ENCODE assay signal across 8 cellular contexts in the genomic region with DNA sequence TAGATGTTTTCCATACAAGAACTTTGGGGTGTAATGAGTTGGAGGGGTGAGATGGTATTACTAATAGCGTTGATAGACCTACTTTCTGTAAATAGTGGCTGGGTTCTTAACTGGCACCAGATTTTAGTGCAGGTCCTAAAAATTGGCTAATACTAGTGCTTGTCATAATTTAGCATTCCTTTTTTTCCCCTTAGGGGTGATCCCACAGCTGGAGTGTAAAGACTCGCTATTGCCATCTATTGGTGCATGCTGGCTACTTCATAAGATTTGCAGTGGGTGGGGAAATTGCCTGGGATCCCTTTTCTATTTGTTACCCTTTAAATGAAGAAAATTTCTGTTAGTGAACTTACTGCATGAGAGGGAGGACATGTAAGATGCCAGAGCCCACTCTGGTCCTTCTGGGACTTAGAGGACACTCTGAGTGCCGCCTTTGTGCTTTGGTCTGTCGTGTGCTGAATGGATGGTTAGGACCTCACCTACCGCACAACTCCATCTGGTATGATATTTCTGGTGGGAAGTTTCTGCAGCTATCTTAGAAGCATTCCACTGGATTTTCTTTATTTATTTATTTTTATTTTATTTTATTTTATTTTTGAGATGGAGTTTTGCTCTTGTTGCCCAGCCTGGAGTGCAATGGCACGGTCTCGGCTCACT.
A peak's percentile ranks its signal among the peaks of the same experiment; 100 is the strongest.
DNase-seq lines count a peak whose midpoint lies in the region; ATAC-seq, FAIRE-seq and TF ChIP-seq lines count a peak whose summit lies in the region.

No MANE protein-coding gene starts in this region.

- H3K79me1 ChIP-seq in H1 (ENCODE audit: low read depth, low read length) (peaks cover 30% of the 10 kb centered on the region), mesenchymal stem cell (replicated peaks; ENCODE audit: low read length, poor library complexity, severe bottlenecking) (peaks cover 42% of the 10 kb centered on the region)

- H3K9ac ChIP-seq in H1 (replicated peaks in 1 of 4; ENCODE audit: extremely low read depth in 1 of 4, low read depth in 3 of 4, low read length in 3 of 4) (no peak overlapping the region; a peak in 1 of 7 replicates), mesenchymal stem cell (ENCODE audit: low read length) (peak overlapping the region; percentile 39)

- no peak for ATAC-seq in GM19324 (IDR thresholded peaks at IDR 0.05; ENCODE audit: low FRiP score, unreplicated experiment)

- H2BK5ac ChIP-seq in H1 (ENCODE audit: low read depth, low read length) (no peak overlapping the region; the same call in 1 of the 2 replicates), mesenchymal stem cell (ENCODE audit: low read depth, low read length, poor library complexity, severe bottlenecking) (no peak overlapping the region)

- H3K27ac ChIP-seq in 22Rv1 (no peak overlapping the region), H1 (ENCODE audit: low read depth, low read length) (no peak overlapping the region), mesenchymal stem cell (ENCODE audit: low read length, poor library complexity, severe bottlenecking) (no peak overlapping the region), vagina (no peak overlapping the region)

- H4K8ac ChIP-seq in H1 (ENCODE audit: extremely low read depth, insufficient read depth, low read length), result no peak overlapping the region
- H4K8ac ChIP-seq in mesenchymal stem cell (ENCODE audit: low read length), result peak overlapping the region; percentile 59

- H3K4me1 ChIP-seq in H1 (replicated peaks in 1 of 4; ENCODE audit: control insufficient read depth in 3 of 4, insufficient read depth in 4 of 4, low read length in 3 of 4) (peaks cover 8 to 42% (median 24%) of the 10 kb centered on the region in 4 experiments), mesenchymal stem cell (ENCODE audit: control insufficient read depth, insufficient read depth, low read depth, low read length) (no peaks in the 10 kb centered on the region), vagina (peaks cover 42% of the 10 kb centered on the region)

- DNase-seq in G401 (ENCODE audit: low spot score), result peak; percentile 62
- peak; percentile 44 for DNase-seq in NCI-H1105 (lab: John Stamatoyannopoulos, UW)
- peak; percentile 7 for DNase-seq in T-helper 9 cell
- DNase-seq in H1 (ENCODE audit: low read depth in 1 of 2, low spot score in 2 of 2), result no peak
- DNase-seq in mesenchymal stem cell, result peak; percentile 82
- no peak for DNase-seq in vagina (ENCODE audit: extremely low spot score in 2 of 2)

- H3K18ac ChIP-seq in H1 (ENCODE audit: extremely low read depth, low read length), result no peak overlapping the region
- H3K18ac ChIP-seq in mesenchymal stem cell (ENCODE audit: low read depth in 1 of 2, low read length in 2 of 2), result peak overlapping the region in 1 of 2 experiments; percentile 61

- H4K91ac ChIP-seq in H1 (replicated peaks; ENCODE audit: insufficient read length, low read length), result no peak overlapping the region
- H4K91ac ChIP-seq in mesenchymal stem cell (ENCODE audit: low read length), result no peak overlapping the region

- H3K4me3 ChIP-seq in H1 (ENCODE audit: extremely low read depth in 1 of 4, insufficient read depth in 2 of 4, low read depth in 3 of 4, low read length in 4 of 4), result no peak overlapping the region
- H3K4me3 ChIP-seq in mesenchymal stem cell (ENCODE audit: insufficient read depth in 1 of 2, low read depth in 1 of 2, low read length in 2 of 2), result no peak overlapping the region
- H3K4me3 ChIP-seq in vagina, result no peak overlapping the region

- peak; percentile 66 to 71 for TF ChIP-seq RAD21 in H1 (IDR thresholded peaks at IDR 0.05 in 1 of 2, conservative IDR thresholded peaks at IDR 0.05 in 1 of 2; ENCODE audit: low read depth in 2 of 2, low read length in 2 of 2)

- no peak for TF ChIP-seq EP300 in H1 (IDR thresholded peaks at IDR 0.05; ENCODE audit: borderline replicate concordance in 1 of 2, low read depth in 2 of 2, low read length in 2 of 2)

- no peak overlapping the region for H4K5ac ChIP-seq in H1 (ENCODE audit: insufficient read length, low read depth, low read length)

- 74% methylated on average over 7 of the region's 7 CpGs; no CpG with 5 or more reads in 1 of the 2 experiments for WGBS in H1 (ENCODE audit: extremely low coverage in 1 of 2, insufficient coverage in 1 of 2, insufficient read length in 1 of 2, insufficient replicate concordance in 2 of 2, low coverage in 1 of 2, low lambda C conversion rate in 2 of 2, missing lambda C conversion rate in 1 of 2), 2 experiments
- WGBS in mesenchymal stem cell, result 68% methylated on average over 6 of the region's 7 CpGs

- no peak for FAIRE-seq in H1 (lab: Jason Lieb, UNC)

- in situ Hi-C loops in G401 (cut with HindIII; ENCODE audit: low sequenced_read_pairs), result no loop called here

- no peaks in the 10 kb centered on the region for H3K27me3 ChIP-seq in H1 (replicated peaks in 1 of 4; ENCODE audit: control insufficient read depth in 3 of 4, extremely low read depth in 1 of 4, insufficient read depth in 3 of 4, low read length in 3 of 4)
- H3K27me3 ChIP-seq in mesenchymal stem cell (ENCODE audit: control insufficient read depth in 1 of 2, insufficient read depth in 1 of 2, low read length in 2 of 2), result no peaks in the 10 kb centered on the region
- H3K27me3 ChIP-seq in vagina, result no peaks in the 10 kb centered on the region

- H3K9me3 ChIP-seq in H1 (ENCODE audit: insufficient read depth in 2 of 2, low read depth in 1 of 2, low read length in 1 of 2) (no peaks in the 10 kb centered on the region), mesenchymal stem cell (ENCODE audit: control insufficient read depth, low read length) (no peaks in the 10 kb centered on the region), vagina (no peaks in the 10 kb centered on the region)

- TF ChIP-seq CTCF in 22Rv1 (IDR thresholded peaks at IDR 0.05), result peak; percentile 83
- TF ChIP-seq CTCF in H1 (IDR thresholded peaks at IDR 0.05; ENCODE audit: control extremely low read depth in 1 of 3, insufficient read depth in 1 of 3, low read depth in 1 of 3, low read length in 3 of 3), result peak in 2 of 3 experiments; percentile 50 to 74; a peak in 3 of 4 replicates
- TF ChIP-seq CTCF in vagina (IDR thresholded peaks at IDR 0.05), result peak; percentile 16 to 68 (median 59)

- TF ChIP-seq POLR2A in H1 (IDR thresholded peaks at IDR 0.05; ENCODE audit: control extremely low read depth in 1 of 2, low read depth in 2 of 2, low read length in 2 of 2), result no peak
- TF ChIP-seq POLR2A in vagina (IDR thresholded peaks at IDR 0.05), result no peak

- CTCF ChIA-PET in H1 (lab: Charles Lee; ENCODE audit: partially characterized antibody), result interaction anchor here (0.7 to 3.8 kb wide), 20 partner anchors 9 to 663 kb away, joined by 3 to 21 read pairs (median 4); no protein-coding TSS in a partner anchor

- H2BK12ac ChIP-seq in H1 (ENCODE audit: low read depth, low read length) (no peak overlapping the region), mesenchymal stem cell (ENCODE audit: low read length in 2 of 2) (peak overlapping the region; percentile 75)

- no peak overlapping the region for H2BK120ac ChIP-seq in H1 (replicated peaks; ENCODE audit: low read depth, low read length)
- H2BK120ac ChIP-seq in mesenchymal stem cell (ENCODE audit: low read depth, low read length), result no peak overlapping the region

- H3K14ac ChIP-seq in H1 (ENCODE audit: insufficient read length) (no peak overlapping the region), mesenchymal stem cell (ENCODE audit: low read length in 2 of 2) (no peak overlapping the region)

- H3K36me3 ChIP-seq in H1 (ENCODE audit: control insufficient read depth in 2 of 4, insufficient read depth in 4 of 4, low read length in 3 of 4) (peaks cover 0 to 6% (median 0%) of the 10 kb centered on the region in 4 experiments; a peak in 1 of 8 replicates), mesenchymal stem cell (ENCODE audit: control insufficient read depth in 1 of 2, insufficient read depth in 2 of 2, low read depth in 1 of 2, low read length in 2 of 2) (no peaks in the 10 kb centered on the region), vagina (no peaks in the 10 kb centered on the region)

- H3K23ac ChIP-seq in H1 (ENCODE audit: insufficient read length) (no peak overlapping the region), mesenchymal stem cell (ENCODE audit: low read length in 2 of 2) (no peak overlapping the region)

- no peak overlapping the region for H2BK20ac ChIP-seq in H1 (ENCODE audit: low read length)

- H2BK15ac ChIP-seq in H1 (ENCODE audit: low read length), result no peak overlapping the region
- H2BK15ac ChIP-seq in mesenchymal stem cell (ENCODE audit: low read depth, poor library complexity, severe bottlenecking), result no peak overlapping the region

- intact Hi-C loops in vagina (cut with DNase I), result no loop called here

- H3K56ac ChIP-seq in H1 (replicated peaks; ENCODE audit: insufficient read length, low read depth, low read length), result no peak overlapping the region

- peaks cover 48 to 73% of the 10 kb centered on the region in 2 experiments for H4K20me1 ChIP-seq in H1 (replicated peaks in 1 of 2; ENCODE audit: control insufficient read depth in 1 of 2, insufficient read depth in 2 of 2, low read length in 2 of 2)

- H2AK5ac ChIP-seq in H1 (ENCODE audit: low read depth, low read length) (no peak overlapping the region), mesenchymal stem cell (ENCODE audit: low read length, severe bottlenecking) (no peak overlapping the region)

- H3K79me2 ChIP-seq in H1 (ENCODE audit: control insufficient read depth in 1 of 2, insufficient read depth in 2 of 2, low read length in 2 of 2), result peaks cover 62 to 100% of the 10 kb centered on the region in 2 experiments

- POLR2A ChIA-PET in H1 (lab: Charles Lee; ENCODE audit: partially characterized antibody), result interaction anchor here (0.8 kb wide), 1 partner anchor 27 kb away, joined by 4 read pairs; no protein-coding TSS in a partner anchor

- H3K4me2 ChIP-seq in H1 (ENCODE audit: insufficient read depth in 1 of 2, low read depth in 2 of 2, low read length in 2 of 2) (no peak overlapping the region), mesenchymal stem cell (ENCODE audit: low read length, poor library complexity, severe bottlenecking) (no peak overlapping the region)

- H3K4ac ChIP-seq in H1 (replicated peaks; ENCODE audit: insufficient read length, low read depth, low read length) (no peak overlapping the region), mesenchymal stem cell (ENCODE audit: low read depth in 1 of 2, low read length in 2 of 2) (no peak overlapping the region)

- no peaks in the 10 kb centered on the region for H3K23me2 ChIP-seq in H1 (ENCODE audit: low read depth, low read length)

- H2AFZ ChIP-seq in H1 (ENCODE audit: low read length), result no peak overlapping the region
- H2AFZ ChIP-seq in mesenchymal stem cell (ENCODE audit: low read depth, low read length), result no peak overlapping the region

TF ChIP-seq in H1, 55 proteins besides CTCF, POLR2A, EP300 and RAD21 (continues in another document):
- no peak for TF ChIP-seq SRF (IDR thresholded peaks at IDR 0.05; ENCODE audit: low read depth, low read length)

Comparison
In these comparisons a context has a peak if more than half of its experiments do, and no peak if none do; other contexts are left out.
1. DNase-seq: peak in G401 (single experiment), NCI-H1105 (single experiment), T-helper 9 cell (single experiment) and mesenchymal stem cell (single experiment); none in H1 (0 of 2) and vagina (0 of 2).
2. Peak in every context shown above with its lines, with median percentiles within 50 percentile points of each other: CTCF ChIP-seq.